Comparison of ENCODE assay signal across 11 cellular contexts in the genomic region with DNA sequence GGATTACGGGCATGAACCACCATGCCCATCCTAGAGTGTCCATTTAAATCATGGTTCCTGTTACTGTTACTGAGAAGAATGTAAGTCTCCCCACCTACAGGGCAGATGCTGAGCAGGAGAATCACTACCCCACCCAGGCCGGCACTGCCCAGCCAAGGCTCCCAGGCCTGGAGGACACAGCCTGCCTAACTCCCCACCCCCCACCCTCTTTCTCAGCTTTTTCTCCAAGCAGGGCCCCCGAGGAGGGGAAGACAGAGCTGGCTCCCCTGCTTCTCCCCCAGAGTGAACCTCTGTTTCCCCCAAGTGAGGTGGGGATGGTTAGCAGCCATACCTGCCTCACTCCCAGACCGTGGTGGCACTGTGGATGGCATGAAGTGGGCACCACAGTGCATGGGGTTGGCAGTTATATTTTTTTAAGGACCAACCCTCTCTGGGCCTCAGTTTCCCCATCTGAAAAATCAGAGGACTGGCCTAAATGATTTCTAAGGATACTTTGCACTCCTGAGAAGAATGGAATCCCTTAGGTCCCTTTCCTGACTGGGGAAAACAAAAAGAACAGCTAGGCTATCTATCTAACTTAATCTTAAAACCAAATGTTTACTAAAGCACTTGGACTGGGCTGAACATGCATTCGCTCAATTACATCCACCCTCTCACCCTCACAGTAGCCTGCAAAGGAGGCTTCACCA. TPM values are rescaled to one million over a fixed set of nuclear protein-coding genes. Genes with fewer than 3 reads are reported as not detected.
DNase-seq lines count a peak whose midpoint lies in the region; ATAC-seq and TF ChIP-seq lines count a peak whose summit lies in the region.
"Had no signal": no experiment of that assay in that cellular context is flagged by ENCODE, and none has a peak within 500 bp of the region (broad histone marks: within the 10 kb centered on the region; RNA-seq: fewer than 3 reads in every experiment).

No MANE protein-coding gene starts in this region.

- H3K4me1 Mint-ChIP-seq in CD4-positive, CD25-positive, alpha-beta regulatory T cell = peaks cover 11 to 71% (median 48%) of the 10 kb centered on the region in 4 donors
- peaks cover 46% of the 10 kb centered on the region for H3K4me1 Mint-ChIP-seq in activated CD4-positive, alpha-beta T cell treated with anti-CD3 and anti-CD28 coated beads, Interleukin-2, amount 10 ng/mL, durations not matched to agents 7 days and 5 days

- BruUV-seq in mammary epithelial cell (replicated peaks; lab: Mats Ljungman, UMichigan) = no TSS peak

- H4K20me1 ChIP-seq in OCI-LY1 (ENCODE audit: insufficient read depth, low read length) (no peaks in the 10 kb centered on the region), mammary epithelial cell (ENCODE audit: insufficient read depth, low read length) (no peaks in the 10 kb centered on the region)

- H3K9me3 Mint-ChIP-seq in CD4-positive, CD25-positive, alpha-beta regulatory T cell = no peaks in the 10 kb centered on the region
- H3K9me3 Mint-ChIP-seq in activated CD4-positive, alpha-beta T cell treated with anti-CD3 and anti-CD28 coated beads, Interleukin-2, amount 10 ng/mL, durations not matched to agents 7 days and 5 days = no peaks in the 10 kb centered on the region

- ATAC-seq in CD4-positive, CD25-positive, alpha-beta regulatory T cell (ENCODE audit: low read depth in 2 of 2) = no peak
- no peak for ATAC-seq in gastroesophageal sphincter

- TF ChIP-seq EP300 in gastroesophageal sphincter (IDR thresholded peaks at IDR 0.05) (no peak), sigmoid colon (IDR thresholded peaks at IDR 0.05) (no peak)

- H3K36me3 ChIP-seq in CD4-positive, CD25-positive, alpha-beta regulatory T cell (ENCODE audit: control insufficient read depth, insufficient read depth, low read length) = peaks cover 6% of the 10 kb centered on the region
- peaks cover 24% of the 10 kb centered on the region for H3K36me3 ChIP-seq in OCI-LY1 (ENCODE audit: insufficient read depth, low read length)
- peaks cover 0 to 22% of the 10 kb centered on the region in 2 donors for H3K36me3 ChIP-seq in gastroesophageal sphincter
- peaks cover 0 to 15% (median 0%) of the 10 kb centered on the region in 4 donors for H3K36me3 ChIP-seq in sigmoid colon
- no peaks in the 10 kb centered on the region for H3K36me3 ChIP-seq in brain microvascular endothelial cell (replicated peaks)
- no peaks in the 10 kb centered on the region for H3K36me3 ChIP-seq in mammary epithelial cell (ENCODE audit: insufficient read depth, low read length)

- intact Hi-C loops in sigmoid colon (cut with DNase I) = no loop called here
- intact Hi-C loops in mammary epithelial cell (cut with micrococcal nuclease) = no loop called here

- dilution Hi-C loops in mammary epithelial cell (cut with HindIII; ENCODE audit: low sequenced_read_pairs) = no loop called here

- peaks cover 79% of the 10 kb centered on the region for H3K4me1 ChIP-seq in CD4-positive, CD25-positive, alpha-beta regulatory T cell (ENCODE audit: control insufficient read depth, insufficient read depth, low read length, poor library complexity, severe bottlenecking)
- H3K4me1 ChIP-seq in OCI-LY1 (ENCODE audit: insufficient read depth, low read length, severe bottlenecking) = peaks cover 65% of the 10 kb centered on the region
- peaks cover 0 to 89% (median 52%) of the 10 kb centered on the region in 3 donors for H3K4me1 ChIP-seq in gastroesophageal sphincter
- peaks cover 0 to 83% (median 75%) of the 10 kb centered on the region in 4 donors for H3K4me1 ChIP-seq in sigmoid colon
- peaks cover 15% of the 10 kb centered on the region for H3K4me1 ChIP-seq in mammary epithelial cell (ENCODE audit: insufficient read depth, low read length)

- H2AFZ ChIP-seq in OCI-LY1 (ENCODE audit: low read length) (no peak overlapping the region), mammary epithelial cell (ENCODE audit: low read depth, low read length) (no peak overlapping the region)

- 0 out of 2 replicates have a peak, but pooled peaks cover 5% of the 10 kb centered on the region for H3F3A ChIP-seq in OCI-LY1 (ENCODE audit: insufficient read depth, low read length)

- no peak overlapping the region for H3K9ac ChIP-seq in OCI-LY1 (ENCODE audit: low read length)
- H3K9ac ChIP-seq in mammary epithelial cell (ENCODE audit: insufficient read depth, low read length) = no peak overlapping the region

- CTCF ChIA-PET in activated CD4-positive, alpha-beta T cell treated with anti-CD3 and anti-CD28 coated beads, Interleukin-2, amount 10 ng/mL, durations not matched to agents 7 days and 5 days (lab: Charles Lee) = interaction anchor here (1.0 to 1.4 kb wide), 2 partner anchors 163 to 206 kb away, joined by 3 to 5 read pairs; no protein-coding TSS in a partner anchor
- CTCF ChIA-PET in mammary epithelial cell (lab: Charles Lee; ENCODE audit: low non-redundant PET) = interaction anchor here (0.6 kb wide), 1 partner anchor 52 kb away, joined by 4 read pairs; no protein-coding TSS in a partner anchor

- no peak for TF ChIP-seq POLR2A in gastroesophageal sphincter (IDR thresholded peaks at IDR 0.05)
- TF ChIP-seq POLR2A in sigmoid colon (IDR thresholded peaks at IDR 0.05) = no peak

- H3K36me3 Mint-ChIP-seq in CD4-positive, CD25-positive, alpha-beta regulatory T cell = peaks cover 6% of the 10 kb centered on the region
- peaks cover 6% of the 10 kb centered on the region for H3K36me3 Mint-ChIP-seq in activated CD4-positive, alpha-beta T cell treated with anti-CD3 and anti-CD28 coated beads, Interleukin-2, amount 10 ng/mL, durations not matched to agents 7 days and 5 days (ENCODE audit: low read depth)

- H3K27ac ChIP-seq in CD4-positive, CD25-positive, alpha-beta regulatory T cell (ENCODE audit: insufficient read depth, low read length, poor library complexity, severe bottlenecking) = peak overlapping the region; percentile 90
- H3K27ac ChIP-seq in OCI-LY1 (ENCODE audit: low read depth, low read length, poor library complexity, severe bottlenecking) (peak overlapping the region; percentile 81), gastroesophageal sphincter (peak overlapping the region; percentile 84 to 99 (median 96)), sigmoid colon (peak overlapping the region; percentile 95 to 99 (median 98)), brain microvascular endothelial cell (no peak overlapping the region), mammary epithelial cell (ENCODE audit: insufficient read depth, low read depth, low read length) (no peak overlapping the region)

- no peak overlapping the region for H3K4me3 ChIP-seq in CD4-positive, CD25-positive, alpha-beta regulatory T cell (ENCODE audit: low read depth, low read length)
- H3K4me3 ChIP-seq in OCI-LY1 (ENCODE audit: low read depth, low read length, poor library complexity, severe bottlenecking) = no peak overlapping the region
- H3K4me3 ChIP-seq in gastroesophageal sphincter = no peak overlapping the region
- H3K4me3 ChIP-seq in sigmoid colon = no peak overlapping the region
- no peak overlapping the region for H3K4me3 ChIP-seq in brain microvascular endothelial cell (ENCODE audit: low read depth, low read length)
- H3K4me3 ChIP-seq in mammary epithelial cell (replicated peaks in 1 of 3; ENCODE audit: insufficient read depth in 1 of 3, low read depth in 2 of 3, low read length in 3 of 3) = no peak overlapping the region

- H3K27ac Mint-ChIP-seq in CD4-positive, CD25-positive, alpha-beta regulatory T cell = peak overlapping the region; percentile 89 to 98 (median 92)
- no peak overlapping the region for H3K27ac Mint-ChIP-seq in activated CD4-positive, alpha-beta T cell treated with anti-CD3 and anti-CD28 coated beads, Interleukin-2, amount 10 ng/mL, durations not matched to agents 7 days and 5 days

- no peaks in the 10 kb centered on the region for H3K27me3 ChIP-seq in CD4-positive, CD25-positive, alpha-beta regulatory T cell (ENCODE audit: control insufficient read depth, insufficient read depth, low read length)
- no peaks in the 10 kb centered on the region for H3K27me3 ChIP-seq in OCI-LY1 (ENCODE audit: insufficient read depth, low read length)
- H3K27me3 ChIP-seq in gastroesophageal sphincter = no peaks in the 10 kb centered on the region
- no peaks in the 10 kb centered on the region for H3K27me3 ChIP-seq in sigmoid colon
- H3K27me3 ChIP-seq in brain microvascular endothelial cell (replicated peaks) = no peaks in the 10 kb centered on the region
- no peaks in the 10 kb centered on the region for H3K27me3 ChIP-seq in mammary epithelial cell (ENCODE audit: insufficient read depth, low read length)

- H3K4me3 Mint-ChIP-seq in CD4-positive, CD25-positive, alpha-beta regulatory T cell = peak overlapping the region; percentile 43 to 99 (median 74)
- no peak overlapping the region for H3K4me3 Mint-ChIP-seq in activated CD4-positive, alpha-beta T cell treated with anti-CD3 and anti-CD28 coated beads, Interleukin-2, amount 10 ng/mL, durations not matched to agents 7 days and 5 days

- no peaks in the 10 kb centered on the region for H3K9me3 ChIP-seq in CD4-positive, CD25-positive, alpha-beta regulatory T cell (ENCODE audit: control insufficient read depth in 2 of 2, low read length in 2 of 2)
- H3K9me3 ChIP-seq in OCI-LY1 (ENCODE audit: low read length) (no peaks in the 10 kb centered on the region), gastroesophageal sphincter (no peaks in the 10 kb centered on the region), sigmoid colon (no peaks in the 10 kb centered on the region), mammary epithelial cell (replicated peaks; ENCODE audit: insufficient read depth, low read length) (no peaks in the 10 kb centered on the region)

- no peaks in the 10 kb centered on the region for H3K9me2 ChIP-seq in OCI-LY1 (ENCODE audit: low read depth, low read length)

- POLR2A ChIA-PET in activated CD4-positive, alpha-beta T cell treated with anti-CD3 and anti-CD28 coated beads, Interleukin-2, amount 10 ng/mL, durations not matched to agents 7 days and 5 days (lab: Charles Lee) = no interaction called here

- in situ Hi-C loops in brain microvascular endothelial cell (cut with HindIII; ENCODE audit: low pct_ligation_motif_present, low sequenced_read_pairs) (no loop called here), mammary epithelial cell (cut with MboI; ENCODE audit: low sequenced_read_pairs in 2 of 2) (no loop called here)

- WGBS in gastroesophageal sphincter (ENCODE audit: low coverage in 1 of 2), 2 donors = 29% methylated on average over 1 of the region's 5 CpGs; no CpG with 5 or more reads in 1 of the 2 donors
- WGBS in sigmoid colon, 2 donors = 83 to 87% methylated on average over 5 of the region's 5 CpGs
- 73% methylated on average over 5 of the region's 5 CpGs for WGBS in mammary epithelial cell (ENCODE audit: low coverage, missing lambda C conversion rate)

- TF ChIP-seq CTCF in OCI-LY1 (IDR thresholded peaks at IDR 0.05; ENCODE audit: low read length) = no peak
- no peak for TF ChIP-seq CTCF in gastroesophageal sphincter (IDR thresholded peaks at IDR 0.05)
- no peak for TF ChIP-seq CTCF in sigmoid colon (IDR thresholded peaks at IDR 0.05)
- no peak for TF ChIP-seq CTCF in brain microvascular endothelial cell (IDR thresholded peaks at IDR 0.05; ENCODE audit: low read depth, low read length, missing control alignments)
- no peak for TF ChIP-seq CTCF in mammary epithelial cell (conservative IDR thresholded peaks at IDR 0.05 in 1 of 2, IDR thresholded peaks at IDR 0.05 in 1 of 2; ENCODE audit: extremely low read depth in 1 of 2, insufficient read depth in 1 of 2, low read depth in 1 of 2, low read length in 2 of 2)

- H3K79me2 ChIP-seq in OCI-LY1 (ENCODE audit: insufficient read depth, low read length) = no peaks in the 10 kb centered on the region
- H3K79me2 ChIP-seq in mammary epithelial cell (ENCODE audit: insufficient read depth, low read length) = no peaks in the 10 kb centered on the region

- no peaks in the 10 kb centered on the region for H3K27me3 Mint-ChIP-seq in CD4-positive, CD25-positive, alpha-beta regulatory T cell
- no peaks in the 10 kb centered on the region for H3K27me3 Mint-ChIP-seq in activated CD4-positive, alpha-beta T cell treated with anti-CD3 and anti-CD28 coated beads, Interleukin-2, amount 10 ng/mL, durations not matched to agents 7 days and 5 days

- DNase-seq in CD4-positive, CD25-positive, alpha-beta regulatory T cell = no peak
- DNase-seq in sigmoid colon (peak; percentile 47), brain microvascular endothelial cell (no peak), mammary epithelial cell (no peak), COLO829 (ENCODE audit: low spot score) (no peak)
- DNase-seq in activated CD4-positive, alpha-beta T cell treated with anti-CD3 and anti-CD28 coated beads, Interleukin-2, amount 10 ng/mL, durations not matched to agents 7 days and 5 days = no peak
- DNase-seq: COR-L47, NCI-H1930 had no signal

- H3K4me2 ChIP-seq in OCI-LY1 (ENCODE audit: low read length) (no peak overlapping the region), mammary epithelial cell (ENCODE audit: insufficient read depth, low read depth, low read length) (no peak overlapping the region)

RNA-seq across cellular contexts. Expression of gene CBX7, which starts 5.0 kb away (rescaled TPM):
- total RNA-seq in CD4-positive, CD25-positive, alpha-beta regulatory T cell = 102 TPM
- 10 to 100 TPM; 27.7 to 44.6 (median 35.4) TPM for polyA plus RNA-seq in CD4-positive, CD25-positive, alpha-beta regulatory T cell
- 100 to 1,000 TPM; 102 to 223 (median 171) TPM for total RNA-seq in gastroesophageal sphincter
- 100 to 1,000 TPM; 108 to 166 (median 125) TPM for total RNA-seq in sigmoid colon
- polyA plus RNA-seq in sigmoid colon = 10 to 100 TPM; 10.9 to 39.0 (median 36.2) TPM
- 10 to 100 TPM; 14.9 to 16.0 TPM for total RNA-seq in activated CD4-positive, alpha-beta T cell treated with anti-CD3 and anti-CD28 coated beads, Interleukin-2, amount 10 ng/mL, durations not matched to agents 7 days and 5 days
- total RNA-seq in mammary epithelial cell = 1 to 10 TPM; 3.2 to 4.3 TPM
- polyA plus RNA-seq in mammary epithelial cell = 1.4 TPM
- 1.9 TPM for polyA minus RNA-seq in mammary epithelial cell

RNA-seq across cellular contexts. Expression of gene APOBEC3H, which starts 50.4 kb away (rescaled TPM):
- total RNA-seq in CD4-positive, CD25-positive, alpha-beta regulatory T cell = 4.9 TPM
- 1 to 10 TPM; 1.7 to 7.8 (median 2.2) TPM for polyA plus RNA-seq in CD4-positive, CD25-positive, alpha-beta regulatory T cell
- total RNA-seq in gastroesophageal sphincter (not detected), sigmoid colon (not detected), mammary epithelial cell (under 1 TPM in 1 of 2 donors, not detected in 1; 0.87 TPM)
- polyA plus RNA-seq in sigmoid colon (1 to 10 TPM in 1 of 3 donors, not detected in 2; 1.5 TPM), mammary epithelial cell (0.24 TPM)
- total RNA-seq in activated CD4-positive, alpha-beta T cell treated with anti-CD3 and anti-CD28 coated beads, Interleukin-2, amount 10 ng/mL, durations not matched to agents 7 days and 5 days = 10 to 100 TPM; 46.0 to 54.3 TPM
- not detected for polyA minus RNA-seq in mammary epithelial cell
- total RNA-seq: osteocyte had no signal

Comparison
In these comparisons a context has a peak if more than half of its experiments do, and no peak if none do; other contexts are left out.
1. H3K27ac ChIP-seq: peak in CD4-positive, CD25-positive, alpha-beta regulatory T cell (single experiment), OCI-LY1 (single experiment), gastroesophageal sphincter (4 of 4) and sigmoid colon (4 of 4); none in brain microvascular endothelial cell (single experiment) and mammary epithelial cell (single experiment).